ENCODE assay signal across 14 cellular contexts in genomic region chr2:226609361-226609760, GRCh38.
DNase-seq lines count a peak whose midpoint lies in the region; TF ChIP-seq lines count a peak whose summit lies in the region.
"Had no signal": no experiment of that assay in that cellular context is flagged by ENCODE, and none has a peak within 500 bp of the region (broad histone marks: within the 10 kb centered on the region; RNA-seq: fewer than 3 reads in every experiment).

No MANE protein-coding gene starts in this region.

- TF ChIP-seq CTCF in NB4 (IDR thresholded peaks at IDR 0.05; ENCODE audit: low read depth, low read length) (no peak), Calu3 (IDR thresholded peaks at IDR 0.05; ENCODE audit: unreplicated experiment) (no peak)

- no peak for TF ChIP-seq POLR2A in NB4 (IDR thresholded peaks at IDR 0.05; ENCODE audit: extremely low read depth, insufficient read length)

- H3K4me1 Mint-ChIP-seq in activated CD4-positive, alpha-beta T cell treated with anti-CD3 and anti-CD28 coated beads, Interleukin-2, amount 10 ng/mL, durations not matched to agents 24 days and 14 days = peaks cover 22% of the 10 kb centered on the region
- H3K4me1 Mint-ChIP-seq in Calu3 (ENCODE audit: low read depth, unreplicated experiment) = peaks cover 15% of the 10 kb centered on the region

- peak; percentile 60 for DNase-seq in activated CD4-positive, alpha-beta T cell treated with anti-CD3 and anti-CD28 coated beads, Interleukin-2, amount 10 ng/mL, durations not matched to agents 24 days and 14 days
- no peak for DNase-seq in activated CD4-positive, alpha-beta T cell treated with anti-CD3 and anti-CD28 coated beads for 4 hours
- DNase-seq in NB4 (ENCODE audit: low read depth) = peak; percentile 16
- DNase-seq in fibroblast of gingiva (ENCODE audit: low read depth) = peak; percentile 66
- DNase-seq in skeletal muscle cell (ENCODE audit: low read depth) = peak; percentile 91
- DNase-seq in Calu3 = no peak
- DNase-seq in midbrain (lab: John Stamatoyannopoulos, UW) = no peak
- no peak for DNase-seq in OCI-M2 (lab: John Stamatoyannopoulos, UW; ENCODE audit: unreplicated experiment)
- DNase-seq: activated gamma-delta T cell, cerebellar nuclear complex, tibial artery had no signal

- no peak overlapping the region for H3K4me3 Mint-ChIP-seq in activated CD4-positive, alpha-beta T cell treated with anti-CD3 and anti-CD28 coated beads, Interleukin-2, amount 10 ng/mL, durations not matched to agents 24 days and 14 days
- H3K4me3 Mint-ChIP-seq in Calu3 (ENCODE audit: low read depth, unreplicated experiment) = no peak overlapping the region
- H3K4me3 Mint-ChIP-seq: natural killer cell treated with Interleukin-12 subunit alpha and Interleukin-12 subunit beta and Interleukin-15 and Interleukin-18, amount 100 ng/mL, for 72 hours had no signal

- H3K4me3 ChIP-seq in NB4 (ENCODE audit: low read depth, low read length) = no peak overlapping the region
- no peak overlapping the region for H3K4me3 ChIP-seq in skeletal muscle cell (ENCODE audit: low read depth, low read length)
- H3K4me3 ChIP-seq: HAP-1, skin epidermis, tibial artery had no signal

- H3K36me3 Mint-ChIP-seq in activated CD4-positive, alpha-beta T cell treated with anti-CD3 and anti-CD28 coated beads, Interleukin-2, amount 10 ng/mL, durations not matched to agents 24 days and 14 days (ENCODE audit: low read depth) = peaks cover 3% of the 10 kb centered on the region
- no peaks in the 10 kb centered on the region for H3K36me3 Mint-ChIP-seq in Calu3 (ENCODE audit: insufficient read depth, unreplicated experiment)
- H3K36me3 Mint-ChIP-seq: natural killer cell treated with Interleukin-12 subunit alpha and Interleukin-12 subunit beta and Interleukin-15 and Interleukin-18, amount 100 ng/mL, for 72 hours had no signal

- intact Hi-C loops in activated CD4-positive, alpha-beta T cell treated with anti-CD3 and anti-CD28 coated beads, Interleukin-2, amount 10 ng/mL, durations not matched to agents 24 days and 14 days (cut with micrococcal nuclease) = no loop called here
- intact Hi-C loops in Calu3 (cut with micrococcal nuclease; ENCODE audit: unreplicated experiment) = no loop called here

- no TSS peak for BruUV-seq in Calu3 (replicated peaks; lab: Mats Ljungman, UMichigan)

- H3K27ac Mint-ChIP-seq in activated CD4-positive, alpha-beta T cell treated with anti-CD3 and anti-CD28 coated beads, Interleukin-2, amount 10 ng/mL, durations not matched to agents 24 days and 14 days = no peak overlapping the region
- H3K27ac Mint-ChIP-seq in Calu3 (ENCODE audit: unreplicated experiment) = no peak overlapping the region
- H3K27ac Mint-ChIP-seq: natural killer cell treated with Interleukin-12 subunit alpha and Interleukin-12 subunit beta and Interleukin-15 and Interleukin-18, amount 100 ng/mL, for 72 hours had no signal

- peaks cover 13% of the 10 kb centered on the region for H3K9me3 Mint-ChIP-seq in activated CD4-positive, alpha-beta T cell treated with anti-CD3 and anti-CD28 coated beads, Interleukin-2, amount 10 ng/mL, durations not matched to agents 24 days and 14 days
- no peaks in the 10 kb centered on the region for H3K9me3 Mint-ChIP-seq in Calu3 (ENCODE audit: low read depth, unreplicated experiment)

- H3K27me3 Mint-ChIP-seq in activated CD4-positive, alpha-beta T cell treated with anti-CD3 and anti-CD28 coated beads, Interleukin-2, amount 10 ng/mL, durations not matched to agents 24 days and 14 days = peaks cover 15% of the 10 kb centered on the region
- no peaks in the 10 kb centered on the region for H3K27me3 Mint-ChIP-seq in Calu3 (ENCODE audit: unreplicated experiment)

- CTCF ChIA-PET in Calu3 (lab: Charles Lee) = no interaction called here

Comparison
In these comparisons a context has a peak if more than half of its experiments do, and no peak if none do; other contexts are left out.
1. DNase-seq: peak in activated CD4-positive, alpha-beta T cell treated with anti-CD3 and anti-CD28 coated beads, Interleukin-2, amount 10 ng/mL, durations not matched to agents 24 days and 14 days (single experiment), NB4 (single experiment), fibroblast of gingiva (single experiment) and skeletal muscle cell (single experiment); none in activated CD4-positive, alpha-beta T cell treated with anti-CD3 and anti-CD28 coated beads for 4 hours (0 of 2), Calu3 (single experiment), midbrain (single experiment) and OCI-M2 (single experiment).